In the genomic region with DNA sequence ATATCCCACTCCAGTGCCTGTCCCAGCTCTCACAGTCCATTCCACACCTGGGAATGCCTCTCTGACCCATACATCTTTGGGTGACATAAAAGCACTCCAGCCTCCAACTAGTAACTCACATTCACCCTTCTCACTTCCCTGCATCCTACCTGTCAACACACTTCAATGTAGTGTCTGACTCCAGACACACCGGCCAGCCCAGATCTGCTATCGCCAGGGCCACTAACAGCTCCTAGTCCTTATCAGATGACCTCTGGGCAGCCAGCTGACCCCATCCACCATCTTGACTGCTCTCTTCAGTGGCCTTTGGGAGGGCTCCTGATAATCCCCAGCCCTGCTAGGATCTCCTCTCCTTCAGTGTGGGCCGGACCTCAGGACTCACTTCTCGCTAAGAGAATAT, we compare ENCODE assay signal across 2 cellular contexts.
TF ChIP-seq lines count a peak whose summit lies in the region.

No MANE protein-coding gene starts in this region.

TF ChIP-seq in HepG2, 621 proteins besides CTCF, POLR2A, EP300 and RAD21:
- no peak for TF ChIP-seq ZSCAN31 (CRISPR knock-in tag; IDR thresholded peaks at IDR 0.05; ENCODE audit: low read depth)
- peak; percentile 20; the same call in 1 of the 2 replicates for TF ChIP-seq NR2F6 (IDR thresholded peaks at IDR 0.05)
- no peak for TF ChIP-seq NR2F6 (CRISPR knock-in tag; IDR thresholded peaks at IDR 0.05)

TF ChIP-seq in GM12891, 5 proteins besides CTCF, POLR2A, EP300 and RAD21:
- TF ChIP-seq POU2F2 (IDR thresholded peaks at IDR 0.05; ENCODE audit: low read depth, low read length), result no peak
- no peak for TF ChIP-seq TAF1 (IDR thresholded peaks at IDR 0.05; ENCODE audit: low read depth, low read length)
- no peak for TF ChIP-seq SPI1 (IDR thresholded peaks at IDR 0.05; ENCODE audit: low read depth, low read length)
- TF ChIP-seq PAX5 (IDR thresholded peaks at IDR 0.05; ENCODE audit: insufficient read depth, low read length, severe bottlenecking), result no peak
- no peak for TF ChIP-seq POLR2AphosphoS5 (IDR thresholded peaks at IDR 0.05; ENCODE audit: low read depth, low read length)
